2 cellular contexts compared by ENCODE assay signal in the genomic region with DNA sequence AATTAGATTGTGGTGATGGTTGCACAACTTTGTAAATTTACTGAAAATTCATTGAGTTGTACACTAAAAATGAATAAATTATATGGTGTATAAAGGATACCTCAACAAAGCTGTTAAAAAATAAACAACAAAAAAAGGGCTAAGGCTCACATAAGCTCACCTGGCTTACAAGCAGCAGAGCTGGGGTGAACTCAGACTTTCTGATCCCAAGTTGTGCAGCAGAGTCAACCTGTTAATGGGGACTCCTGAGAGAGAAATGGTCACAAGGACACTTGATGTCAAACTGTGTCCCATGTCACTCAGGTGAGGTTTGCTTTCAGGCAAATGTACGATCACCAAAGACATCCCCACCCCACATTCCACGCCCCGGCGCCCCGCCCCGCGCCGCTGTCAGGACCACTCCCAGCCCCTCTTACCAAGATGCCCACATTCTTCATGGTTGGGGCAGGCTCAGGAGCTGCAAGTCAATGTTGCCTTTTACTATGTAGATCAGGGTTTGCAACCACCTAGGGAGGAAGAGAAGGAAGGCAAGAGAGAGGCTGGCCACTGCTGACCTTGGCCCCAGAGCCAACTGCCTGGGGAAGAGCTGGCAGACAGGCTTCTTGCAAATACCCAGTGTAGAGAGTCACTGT.
TF ChIP-seq lines count a peak whose summit lies in the region.

No MANE protein-coding gene starts in this region.

TF ChIP-seq in GM23338, 12 proteins besides CTCF, POLR2A, EP300 and RAD21:
- TF ChIP-seq, protein P1, sequence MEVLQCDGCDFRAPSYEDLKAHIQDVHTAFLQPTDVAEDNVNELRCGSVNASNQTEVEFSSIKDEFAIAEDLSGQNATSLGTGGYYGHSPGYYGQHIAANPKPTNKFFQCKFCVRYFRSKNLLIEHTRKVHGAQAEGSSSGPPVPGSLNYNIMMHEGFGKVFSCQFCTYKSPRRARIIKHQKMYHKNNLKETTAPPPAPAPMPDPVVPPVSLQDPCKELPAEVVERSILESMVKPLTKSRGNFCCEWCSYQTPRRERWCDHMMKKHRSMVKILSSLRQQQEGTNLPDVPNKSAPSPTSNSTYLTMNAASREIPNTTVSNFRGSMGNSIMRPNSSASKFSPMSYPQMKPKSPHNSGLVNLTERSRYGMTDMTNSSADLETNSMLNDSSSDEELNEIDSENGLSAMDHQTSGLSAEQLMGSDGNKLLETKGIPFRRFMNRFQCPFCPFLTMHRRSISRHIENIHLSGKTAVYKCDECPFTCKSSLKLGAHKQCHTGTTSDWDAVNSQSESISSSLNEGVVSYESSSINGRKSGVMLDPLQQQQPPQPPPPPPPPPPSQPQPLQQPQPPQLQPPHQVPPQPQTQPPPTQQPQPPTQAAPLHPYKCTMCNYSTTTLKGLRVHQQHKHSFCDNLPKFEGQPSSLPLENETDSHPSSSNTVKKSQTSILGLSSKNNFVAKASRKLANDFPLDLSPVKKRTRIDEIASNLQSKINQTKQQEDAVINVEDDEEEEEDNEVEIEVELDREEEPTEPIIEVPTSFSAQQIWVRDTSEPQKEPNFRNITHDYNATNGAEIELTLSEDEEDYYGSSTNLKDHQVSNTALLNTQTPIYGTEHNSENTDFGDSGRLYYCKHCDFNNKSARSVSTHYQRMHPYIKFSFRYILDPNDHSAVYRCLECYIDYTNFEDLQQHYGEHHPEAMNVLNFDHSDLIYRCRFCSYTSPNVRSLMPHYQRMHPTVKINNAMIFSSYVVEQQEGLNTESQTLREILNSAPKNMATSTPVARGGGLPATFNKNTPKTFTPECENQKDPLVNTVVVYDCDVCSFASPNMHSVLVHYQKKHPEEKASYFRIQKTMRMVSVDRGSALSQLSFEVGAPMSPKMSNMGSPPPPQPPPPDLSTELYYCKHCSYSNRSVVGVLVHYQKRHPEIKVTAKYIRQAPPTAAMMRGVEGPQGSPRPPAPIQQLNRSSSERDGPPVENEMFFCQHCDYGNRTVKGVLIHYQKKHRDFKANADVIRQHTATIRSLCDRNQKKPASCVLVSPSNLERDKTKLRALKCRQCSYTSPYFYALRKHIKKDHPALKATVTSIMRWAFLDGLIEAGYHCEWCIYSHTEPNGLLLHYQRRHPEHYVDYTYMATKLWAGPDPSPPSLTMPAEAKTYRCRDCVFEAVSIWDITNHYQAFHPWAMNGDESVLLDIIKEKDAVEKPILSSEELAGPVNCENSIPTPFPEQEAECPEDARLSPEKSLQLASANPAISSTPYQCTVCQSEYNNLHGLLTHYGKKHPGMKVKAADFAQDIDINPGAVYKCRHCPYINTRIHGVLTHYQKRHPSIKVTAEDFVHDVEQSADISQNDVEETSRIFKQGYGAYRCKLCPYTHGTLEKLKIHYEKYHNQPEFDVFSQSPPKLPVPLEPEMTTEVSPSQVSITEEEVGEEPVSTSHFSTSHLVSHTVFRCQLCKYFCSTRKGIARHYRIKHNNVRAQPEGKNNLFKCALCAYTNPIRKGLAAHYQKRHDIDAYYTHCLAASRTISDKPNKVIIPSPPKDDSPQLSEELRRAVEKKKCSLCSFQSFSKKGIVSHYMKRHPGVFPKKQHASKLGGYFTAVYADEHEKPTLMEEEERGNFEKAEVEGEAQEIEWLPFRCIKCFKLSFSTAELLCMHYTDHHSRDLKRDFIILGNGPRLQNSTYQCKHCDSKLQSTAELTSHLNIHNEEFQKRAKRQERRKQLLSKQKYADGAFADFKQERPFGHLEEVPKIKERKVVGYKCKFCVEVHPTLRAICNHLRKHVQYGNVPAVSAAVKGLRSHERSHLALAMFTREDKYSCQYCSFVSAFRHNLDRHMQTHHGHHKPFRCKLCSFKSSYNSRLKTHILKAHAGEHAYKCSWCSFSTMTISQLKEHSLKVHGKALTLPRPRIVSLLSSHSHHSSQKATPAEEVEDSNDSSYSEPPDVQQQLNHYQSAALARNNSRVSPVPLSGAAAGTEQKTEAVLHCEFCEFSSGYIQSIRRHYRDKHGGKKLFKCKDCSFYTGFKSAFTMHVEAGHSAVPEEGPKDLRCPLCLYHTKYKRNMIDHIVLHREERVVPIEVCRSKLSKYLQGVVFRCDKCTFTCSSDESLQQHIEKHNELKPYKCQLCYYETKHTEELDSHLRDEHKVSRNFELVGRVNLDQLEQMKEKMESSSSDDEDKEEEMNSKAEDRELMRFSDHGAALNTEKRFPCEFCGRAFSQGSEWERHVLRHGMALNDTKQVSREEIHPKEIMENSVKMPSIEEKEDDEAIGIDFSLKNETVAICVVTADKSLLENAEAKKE (CRISPR knock-in tag; IDR thresholded peaks at IDR 0.05), result peak; percentile 94
- TF ChIP-seq CREB1 (CRISPR knock-in tag; IDR thresholded peaks at IDR 0.05; ENCODE audit: low read depth) (no peak), POLR2AphosphoS5 (IDR thresholded peaks at IDR 0.05; ENCODE audit: low read depth) (0 out of 2 replicates have a peak, but pooled peaks have one; percentile 21)

TF ChIP-seq in H1, 55 proteins besides CTCF, POLR2A, EP300 and RAD21:
- TF ChIP-seq NRF1 (IDR thresholded peaks at IDR 0.05; ENCODE audit: low read depth, low read length), result no peak
- TF ChIP-seq CTBP2 (IDR thresholded peaks at IDR 0.05; ENCODE audit: borderline replicate concordance, insufficient read depth, insufficient read length, low read length), result peak; percentile 86
- TF ChIP-seq POLR2AphosphoS5 (IDR thresholded peaks at IDR 0.05; ENCODE audit: low read depth, low read length), result peak; percentile 47; the same call in 1 of the 2 replicates
- TF ChIP-seq ZNF274 (IDR thresholded peaks at IDR 0.05; ENCODE audit: borderline replicate concordance, extremely low read depth, low read length), result no peak
- TF ChIP-seq CREB1 (IDR thresholded peaks at IDR 0.05), result no peak
- TF ChIP-seq, protein P2, sequence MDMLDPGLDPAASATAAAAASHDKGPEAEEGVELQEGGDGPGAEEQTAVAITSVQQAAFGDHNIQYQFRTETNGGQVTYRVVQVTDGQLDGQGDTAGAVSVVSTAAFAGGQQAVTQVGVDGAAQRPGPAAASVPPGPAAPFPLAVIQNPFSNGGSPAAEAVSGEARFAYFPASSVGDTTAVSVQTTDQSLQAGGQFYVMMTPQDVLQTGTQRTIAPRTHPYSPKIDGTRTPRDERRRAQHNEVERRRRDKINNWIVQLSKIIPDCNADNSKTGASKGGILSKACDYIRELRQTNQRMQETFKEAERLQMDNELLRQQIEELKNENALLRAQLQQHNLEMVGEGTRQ (IDR thresholded peaks at IDR 0.05; ENCODE audit: low read length), result no peak
- TF ChIP-seq EZH2 (IDR thresholded peaks at IDR 0.05; ENCODE audit: low read depth, low read length, severe bottlenecking), result no peak
- peak; percentile 76; the same call in 1 of the 2 replicates for TF ChIP-seq YY1 (IDR thresholded peaks at IDR 0.05; ENCODE audit: low read depth, low read length)
- no peak for TF ChIP-seq SUZ12 (IDR thresholded peaks at IDR 0.05; ENCODE audit: low read length)
- TF ChIP-seq JUN (IDR thresholded peaks at IDR 0.05; ENCODE audit: low read depth, low read length), result no peak
- TF ChIP-seq TEAD4 (IDR thresholded peaks at IDR 0.05; ENCODE audit: low read depth, low read length), result peak; percentile 87
- no peak for TF ChIP-seq RBBP5 (IDR thresholded peaks at IDR 0.05; ENCODE audit: borderline replicate concordance, low read depth, low read length)
- TF ChIP-seq RFX5 (IDR thresholded peaks at IDR 0.05; ENCODE audit: borderline replicate concordance, low read depth, low read length), result no peak
- TF ChIP-seq HDAC2 (IDR thresholded peaks at IDR 0.05; ENCODE audit: borderline replicate concordance in 1 of 2, low read depth in 2 of 2, low read length in 2 of 2), result peak in 1 of 2 experiments; percentile 86; a peak in 1 of 4 replicates
- TF ChIP-seq EGR1 (IDR thresholded peaks at IDR 0.05; ENCODE audit: borderline replicate concordance, low read depth, low read length), result no peak
- TF ChIP-seq SIN3A (conservative IDR thresholded peaks at IDR 0.05 in 1 of 2, IDR thresholded peaks at IDR 0.05 in 1 of 2; ENCODE audit: low read depth in 1 of 2, low read length in 2 of 2), result no peak
- no peak for TF ChIP-seq BACH1 (IDR thresholded peaks at IDR 0.05; ENCODE audit: low read length)
- TF ChIP-seq CHD2 (IDR thresholded peaks at IDR 0.05; ENCODE audit: low read length), result no peak
- no peak; the same call in 1 of the 2 replicates for TF ChIP-seq TBP (IDR thresholded peaks at IDR 0.05; ENCODE audit: low read depth, low read length)
- TF ChIP-seq TAF7 (optimal IDR thresholded peaks at IDR 0.05; ENCODE audit: borderline replicate concordance, low read depth, low read length), result peak; percentile 93
- TF ChIP-seq ASH2L (IDR thresholded peaks at IDR 0.05; ENCODE audit: low read length), result peak; percentile 31
- TF ChIP-seq RNF2 (IDR thresholded peaks at IDR 0.05; ENCODE audit: borderline replicate concordance, low read depth, low read length, missing control alignments, poor library complexity, severe bottlenecking), result no peak
- TF ChIP-seq SP4 (IDR thresholded peaks at IDR 0.05; ENCODE audit: low read length), result no peak
- TF ChIP-seq CBX8 (IDR thresholded peaks at IDR 0.05; ENCODE audit: borderline replicate concordance, low read depth, low read length), result no peak
